ENCODE assay signal across 18 cellular contexts in genomic region chr3:73796382-73796781, GRCh38.
"Had no signal": no experiment of that assay in that cellular context is flagged by ENCODE, and none has a peak within 500 bp of the region (broad histone marks: within the 10 kb centered on the region; RNA-seq: fewer than 3 reads in every experiment).

No MANE protein-coding gene starts in this region.

- H3K27me3 Mint-ChIP-seq: activated B cell treated with CpG ODN at 0.5 μM for 24 hours; activated CD8-positive, alpha-beta T cell treated with anti-CD3 and anti-CD28 coated beads for 36 hours; activated naive CD4-positive, alpha-beta T cell treated with anti-CD3 and anti-CD28 coated beads, Interleukin-2, amount 50 U/mL, for 24 hours; stimulated activated memory B cell treated with anti-CD40 and anti-IgM and Interleukin-4, amounts not matched to agents 10 μg/mL and 1 μg/mL and 100 μg/mL, for 72 hours had no signal

- H3K4me1 ChIP-seq: adrenal gland had no signal

- H3K36me3 ChIP-seq: adrenal gland, cardiac muscle cell, esophagus muscularis mucosa, sigmoid colon had no signal

- H3K4me1 Mint-ChIP-seq: activated B cell treated with CpG ODN at 0.5 μM for 24 hours; activated naive CD4-positive, alpha-beta T cell treated with anti-CD3 and anti-CD28 coated beads, Interleukin-2, amount 50 U/mL, for 24 hours; stimulated activated memory B cell treated with anti-CD40 and anti-IgM and Interleukin-4, amounts not matched to agents 10 μg/mL and 1 μg/mL and 100 μg/mL, for 72 hours had no signal

- H3K9me3 Mint-ChIP-seq: activated CD8-positive, alpha-beta T cell treated with anti-CD3 and anti-CD28 coated beads for 36 hours had no signal

- DNase-seq: activated B cell treated with CpG ODN at 0.5 μM for 24 hours; activated CD4-positive, alpha-beta T cell treated with anti-CD3 and anti-CD28 coated beads for 48 hours; activated CD8-positive, alpha-beta T cell treated with anti-CD3 and anti-CD28 coated beads for 36 hours; activated effector memory CD4-positive, alpha-beta T cell treated with anti-CD3 and anti-CD28 coated beads, Interleukin-2, amount 50 U/mL, for 16 hours; activated T-cell treated with anti-CD3 and anti-CD28 coated beads, Interleukin-2, amount 50 U/mL, for 48 hours; adrenal gland; hypothalamus; kidney; mesenchymal stem cell; sigmoid colon; stimulated activated CD4-positive, alpha-beta T cell treated with anti-CD3 and anti-CD28 coated beads, Interleukin-12 subunit alpha, Interleukin-12 subunit beta, amount 100 ng/mL, for 4 hours; stimulated activated CD4-positive, alpha-beta T cell treated with anti-CD3 and anti-CD28 coated beads, Interleukin-2, amount 100 ng/mL, for 48 hours; T-helper 2 cell had no signal

- ATAC-seq: activated CD8-positive, alpha-beta T cell treated with anti-CD3 and anti-CD28 coated beads for 36 hours; stimulated activated memory B cell treated with anti-CD40 and anti-IgM and Interleukin-4, amounts not matched to agents 10 μg/mL and 1 μg/mL and 100 μg/mL, for 72 hours had no signal

- H3K27me3 ChIP-seq: adrenal gland, cardiac muscle cell, esophagus muscularis mucosa, sigmoid colon had no signal

- H3K36me3 Mint-ChIP-seq: activated naive CD4-positive, alpha-beta T cell treated with anti-CD3 and anti-CD28 coated beads, Interleukin-2, amount 50 U/mL, for 24 hours; stimulated activated memory B cell treated with anti-CD40 and anti-IgM and Interleukin-4, amounts not matched to agents 10 μg/mL and 1 μg/mL and 100 μg/mL, for 72 hours had no signal

- H3K9me3 ChIP-seq: adrenal gland, sigmoid colon had no signal

- H3K27ac Mint-ChIP-seq: activated B cell treated with CpG ODN at 0.5 μM for 24 hours; activated CD8-positive, alpha-beta T cell treated with anti-CD3 and anti-CD28 coated beads for 36 hours; activated naive CD4-positive, alpha-beta T cell treated with anti-CD3 and anti-CD28 coated beads, Interleukin-2, amount 50 U/mL, for 24 hours; stimulated activated memory B cell treated with anti-CD40 and anti-IgM and Interleukin-4, amounts not matched to agents 10 μg/mL and 1 μg/mL and 100 μg/mL, for 72 hours had no signal

- H3K4me3 Mint-ChIP-seq: activated B cell treated with CpG ODN at 0.5 μM for 24 hours; activated CD8-positive, alpha-beta T cell treated with anti-CD3 and anti-CD28 coated beads for 36 hours; activated naive CD4-positive, alpha-beta T cell treated with anti-CD3 and anti-CD28 coated beads, Interleukin-2, amount 50 U/mL, for 24 hours; stimulated activated memory B cell treated with anti-CD40 and anti-IgM and Interleukin-4, amounts not matched to agents 10 μg/mL and 1 μg/mL and 100 μg/mL, for 72 hours had no signal

- H3K4me3 ChIP-seq: adrenal gland, cardiac muscle cell, coronary artery, esophagus muscularis mucosa, sigmoid colon had no signal

- H3K27ac ChIP-seq: adrenal gland, cardiac muscle cell, coronary artery, esophagus muscularis mucosa had no signal
